ENCODE assay signal across 22 cellular contexts in genomic region chr1:153779781-153780541, GRCh38. TPM values are rescaled to one million over a fixed set of nuclear protein-coding genes. Genes with fewer than 3 reads are reported as not detected.
A peak's percentile ranks its signal among the peaks of the same experiment; 100 is the strongest.
DNase-seq lines count a peak whose midpoint lies in the region; ATAC-seq and TF ChIP-seq lines count a peak whose summit lies in the region.
"Had no signal": no experiment of that assay in that cellular context is flagged by ENCODE, and none has a peak within 500 bp of the region (broad histone marks: within the 10 kb centered on the region; RNA-seq: fewer than 3 reads in every experiment).

No MANE protein-coding gene starts in this region.

- H3K4me3 Mint-ChIP-seq in dendritic cell treated with granulocyte-macrophage colony-stimulating factor and Interleukin-4, amounts not matched to agents 40 ng/mL and 50 ng/mL, for 4 days: no peak overlapping the region
- no peak overlapping the region for H3K4me3 Mint-ChIP-seq in nephron progenitor cell
- H3K4me3 Mint-ChIP-seq in naive thymus-derived CD8-positive, alpha-beta T cell: peak overlapping the region in 1 of 10 donors; percentile 70
- H3K4me3 Mint-ChIP-seq: activated CD4-positive, alpha-beta T cell treated with anti-CD3 and anti-CD28 coated beads for 36 hours had no signal

- H3K4me3 ChIP-seq in left ventricle myocardium inferior (no peak overlapping the region), upper lobe of left lung (no peak overlapping the region)

- 60 to 62% methylated on average over 15 to 17 of the region's 17 CpGs for WGBS in upper lobe of left lung, 2 donors

- peaks cover 60% of the 10 kb centered on the region for H3K4me1 ChIP-seq in left ventricle myocardium inferior
- peaks cover 36 to 55% (median 53%) of the 10 kb centered on the region in 4 donors for H3K4me1 ChIP-seq in upper lobe of left lung

- no peaks in the 10 kb centered on the region for H3K27me3 ChIP-seq in left ventricle myocardium inferior (ENCODE audit: low read depth)
- H3K27me3 ChIP-seq in upper lobe of left lung: no peaks in the 10 kb centered on the region

- no peaks in the 10 kb centered on the region for H3K9me3 Mint-ChIP-seq in dendritic cell treated with granulocyte-macrophage colony-stimulating factor and Interleukin-4, amounts not matched to agents 40 ng/mL and 50 ng/mL, for 4 days
- H3K9me3 Mint-ChIP-seq in nephron progenitor cell: no peaks in the 10 kb centered on the region
- no peaks in the 10 kb centered on the region for H3K9me3 Mint-ChIP-seq in naive thymus-derived CD8-positive, alpha-beta T cell

- H3K9me3 ChIP-seq in left ventricle myocardium inferior (replicated peaks) (no peaks in the 10 kb centered on the region), upper lobe of left lung (no peaks in the 10 kb centered on the region)

- POLR2A ChIA-PET in naive thymus-derived CD8-positive, alpha-beta T cell (lab: Charles Lee): interaction anchor here (1.2 to 4.4 kb wide), 2 partner anchors 198 to 211 kb away, joined by 3 to 40 read pairs; partner anchors contain the start of genes JTB and RPS27

- no peak for TF ChIP-seq POLR2A in upper lobe of left lung (IDR thresholded peaks at IDR 0.05)

- H3K36me3 ChIP-seq in left ventricle myocardium inferior (no peaks in the 10 kb centered on the region), upper lobe of left lung (peaks cover 0 to 19% (median 0%) of the 10 kb centered on the region in 4 donors)

- no peak for TF ChIP-seq EP300 in upper lobe of left lung (IDR thresholded peaks at IDR 0.05)

- no peaks in the 10 kb centered on the region for H3K27me3 Mint-ChIP-seq in dendritic cell treated with granulocyte-macrophage colony-stimulating factor and Interleukin-4, amounts not matched to agents 40 ng/mL and 50 ng/mL, for 4 days
- no peaks in the 10 kb centered on the region for H3K27me3 Mint-ChIP-seq in nephron progenitor cell (ENCODE audit: low read depth, poor library complexity)
- H3K27me3 Mint-ChIP-seq in naive thymus-derived CD8-positive, alpha-beta T cell: no peaks in the 10 kb centered on the region
- H3K27me3 Mint-ChIP-seq: activated CD4-positive, alpha-beta T cell treated with anti-CD3 and anti-CD28 coated beads for 36 hours had no signal

- H3K4me1 Mint-ChIP-seq in dendritic cell treated with granulocyte-macrophage colony-stimulating factor and Interleukin-4, amounts not matched to agents 40 ng/mL and 50 ng/mL, for 4 days (ENCODE audit: low read depth): peaks cover 70% of the 10 kb centered on the region
- peaks cover 42% of the 10 kb centered on the region for H3K4me1 Mint-ChIP-seq in nephron progenitor cell
- H3K4me1 Mint-ChIP-seq in naive thymus-derived CD8-positive, alpha-beta T cell: peaks cover 10 to 36% (median 30%) of the 10 kb centered on the region in 4 donors

- TF ChIP-seq CTCF in left ventricle myocardium inferior (IDR thresholded peaks at IDR 0.05; ENCODE audit: borderline replicate concordance) (no peak), nephron progenitor cell (IDR thresholded peaks at IDR 0.05) (no peak), upper lobe of left lung (IDR thresholded peaks at IDR 0.05) (no peak)

- peak overlapping the region; percentile 15 for H3K27ac ChIP-seq in left ventricle myocardium inferior (replicated peaks)
- peak overlapping the region in 3 of 4 donors; percentile 27 to 67 (median 43) for H3K27ac ChIP-seq in upper lobe of left lung

- peak overlapping the region; percentile 83 for H3K27ac Mint-ChIP-seq in dendritic cell treated with granulocyte-macrophage colony-stimulating factor and Interleukin-4, amounts not matched to agents 40 ng/mL and 50 ng/mL, for 4 days
- H3K27ac Mint-ChIP-seq in nephron progenitor cell: peak overlapping the region; percentile 88
- peak overlapping the region in 1 of 10 donors; percentile 40 for H3K27ac Mint-ChIP-seq in naive thymus-derived CD8-positive, alpha-beta T cell
- H3K27ac Mint-ChIP-seq: activated CD4-positive, alpha-beta T cell treated with anti-CD3 and anti-CD28 coated beads for 36 hours had no signal

- DNase-seq in left ventricle myocardium inferior (no peak), cardiac septum (ENCODE audit: low spot score) (no peak), nephron progenitor cell (no peak), upper lobe of left lung (no peak), AML-193 (lab: John Stamatoyannopoulos, UW) (no peak), COLO829 (ENCODE audit: low spot score) (no peak)
- DNase-seq in naive thymus-derived CD8-positive, alpha-beta T cell: no peak
- DNase-seq: activated CD4-positive, alpha-beta T cell treated with anti-CD3 and anti-CD28 coated beads for 36 hours; activated effector memory CD4-positive, alpha-beta T cell treated with anti-CD3 and anti-CD28 coated beads, Interleukin-2, amount 50 U/mL, for 16 hours; DND-41; foreskin melanocyte; hippocampal formation; KBM-7; mesendoderm; MV-4-11; NCI-H1694; NCI-H2171 treated with DMSO at 0.1 percent for 48 hours; NCI-H69; stimulated activated CD8-positive, alpha-beta memory T cell treated with anti-CD3 and anti-CD28 coated beads, Interleukin-4, amount 100 ng/mL, for 48 hours; SW 1271 had no signal

- intact Hi-C loops in left ventricle myocardium inferior (cut with micrococcal nuclease) (no loop called here), cardiac septum (cut with DNase I) (no loop called here)
- intact Hi-C loops in dendritic cell treated with granulocyte-macrophage colony-stimulating factor and Interleukin-4, amounts not matched to agents 40 ng/mL and 50 ng/mL, for 4 days (cut with micrococcal nuclease): no loop called here

- no peak for ATAC-seq in upper lobe of left lung (ENCODE audit: low FRiP score in 2 of 2)
- ATAC-seq in naive thymus-derived CD8-positive, alpha-beta T cell: no peak
- ATAC-seq: activated CD4-positive, alpha-beta T cell treated with anti-CD3 and anti-CD28 coated beads for 36 hours; Right ventricle myocardium inferior had no signal

- peaks cover 61% of the 10 kb centered on the region for H3K36me3 Mint-ChIP-seq in dendritic cell treated with granulocyte-macrophage colony-stimulating factor and Interleukin-4, amounts not matched to agents 40 ng/mL and 50 ng/mL, for 4 days (ENCODE audit: low read depth)
- no peaks in the 10 kb centered on the region for H3K36me3 Mint-ChIP-seq in nephron progenitor cell (ENCODE audit: low read depth)
- H3K36me3 Mint-ChIP-seq in naive thymus-derived CD8-positive, alpha-beta T cell: no peaks in the 10 kb centered on the region

RNA-seq across cellular contexts. Expression of gene SLC27A3, which starts 4.8 kb away (rescaled TPM):
- total RNA-seq in left ventricle myocardium inferior (10.5 TPM), cardiac septum (9.8 TPM), upper lobe of left lung (100 to 1,000 TPM in 5 of 6 donors, 10 to 100 TPM in 1; 92.8 to 272 (median 167) TPM)
- 10 to 100 TPM; 15.3 to 18.5 TPM for total RNA-seq in naive thymus-derived CD8-positive, alpha-beta T cell
- 10 to 100 TPM in 2 of 3 donors, 1 to 10 TPM in 1; 8.4 to 15.6 (median 10.0) TPM for polyA plus RNA-seq in naive thymus-derived CD8-positive, alpha-beta T cell

RNA-seq across cellular contexts. Expression of gene INTS3, which starts 52.1 kb away (rescaled TPM):
- total RNA-seq in left ventricle myocardium inferior (34.3 TPM), cardiac septum (35.2 TPM), upper lobe of left lung (100 to 1,000 TPM in 1 of 6 donors, 10 to 100 TPM in 5; 58.2 to 159 (median 63.1) TPM)
- total RNA-seq in naive thymus-derived CD8-positive, alpha-beta T cell: 10 to 100 TPM; 58.2 to 60.6 TPM
- 10 to 100 TPM in 2 of 3 donors, 1 to 10 TPM in 1; 10.0 to 13.8 (median 10.8) TPM for polyA plus RNA-seq in naive thymus-derived CD8-positive, alpha-beta T cell
